Comparison of ENCODE assay signal across 8 cellular contexts in genomic region chr6:27126815-27127537, GRCh38.
DNase-seq lines count a peak whose midpoint lies in the region; ATAC-seq lines count a peak whose summit lies in the region.

No MANE protein-coding gene starts in this region.

- H3K9me3 Mint-ChIP-seq in activated CD8-positive, alpha-beta T cell treated with anti-CD3 and anti-CD28 coated beads, Interleukin-2, amount 10 ng/mL, durations not matched to agents 7 days and 5 days (ENCODE audit: insufficient read depth): no peaks in the 10 kb centered on the region
- H3K9me3 Mint-ChIP-seq in effector memory CD8-positive, alpha-beta T cell: no peaks in the 10 kb centered on the region

- peaks cover 54% of the 10 kb centered on the region for H3K4me1 Mint-ChIP-seq in activated CD8-positive, alpha-beta T cell treated with anti-CD3 and anti-CD28 coated beads, Interleukin-2, amount 10 ng/mL, durations not matched to agents 7 days and 5 days (ENCODE audit: low read depth)
- H3K4me1 Mint-ChIP-seq in effector memory CD8-positive, alpha-beta T cell (ENCODE audit: low read depth in 2 of 2): peaks cover 4 to 12% of the 10 kb centered on the region in 2 donors

- DNase-seq in A172 (ENCODE audit: low spot score) (peak; percentile 86), NCI-H69 (lab: John Stamatoyannopoulos, UW) (peak; percentile 91), middle frontal gyrus (ENCODE audit: extremely low spot score, low spot score) (peak; percentile 37)
- DNase-seq in activated CD8-positive, alpha-beta T cell treated with anti-CD3 and anti-CD28 coated beads, Interleukin-2, amount 10 ng/mL, durations not matched to agents 7 days and 5 days: peak; percentile 92
- DNase-seq in effector memory CD8-positive, alpha-beta T cell: peak; percentile 78 to 85 (median 80)
- DNase-seq in stimulated activated CD8-positive, alpha-beta memory T cell treated with anti-CD3 and anti-CD28 coated beads, Interleukin-4, amount 100 ng/mL, for 24 hours (ENCODE audit: low read depth): peak; percentile 67

- peak overlapping the region; percentile 81 for H3K4me3 Mint-ChIP-seq in activated CD8-positive, alpha-beta T cell treated with anti-CD3 and anti-CD28 coated beads, Interleukin-2, amount 10 ng/mL, durations not matched to agents 7 days and 5 days
- H3K4me3 Mint-ChIP-seq in effector memory CD8-positive, alpha-beta T cell: peak overlapping the region; percentile 74 to 76

- H3K27ac Mint-ChIP-seq in activated CD8-positive, alpha-beta T cell treated with anti-CD3 and anti-CD28 coated beads, Interleukin-2, amount 10 ng/mL, durations not matched to agents 7 days and 5 days: peak overlapping the region; percentile 88
- peak overlapping the region; percentile 59 to 87 for H3K27ac Mint-ChIP-seq in effector memory CD8-positive, alpha-beta T cell

- H3K36me3 Mint-ChIP-seq in activated CD8-positive, alpha-beta T cell treated with anti-CD3 and anti-CD28 coated beads, Interleukin-2, amount 10 ng/mL, durations not matched to agents 7 days and 5 days (ENCODE audit: low read depth): peaks cover 8% of the 10 kb centered on the region
- no peaks in the 10 kb centered on the region for H3K36me3 Mint-ChIP-seq in effector memory CD8-positive, alpha-beta T cell (ENCODE audit: insufficient read depth)

- POLR2A ChIA-PET in activated CD8-positive, alpha-beta T cell treated with anti-CD3 and anti-CD28 coated beads, Interleukin-2, amount 10 ng/mL, durations not matched to agents 7 days and 5 days (lab: Charles Lee): interaction anchor here (0.6 to 12.2 kb wide), 8 partner anchors 12 to 971 kb away, joined by 3 to 1009 read pairs (median 6); a partner anchor contains a TSS

- CTCF ChIA-PET in activated CD8-positive, alpha-beta T cell treated with anti-CD3 and anti-CD28 coated beads, Interleukin-2, amount 10 ng/mL, durations not matched to agents 7 days and 5 days (lab: Charles Lee): interaction anchor here (0.6 to 3.3 kb wide), 26 partner anchors 9 to 856 kb away, joined by 3 to 31 read pairs (median 4); a partner anchor contains a TSS

- peak; percentile 43 for ATAC-seq in GM18499 (IDR thresholded peaks at IDR 0.05; ENCODE audit: insufficient read depth, unreplicated experiment)
- ATAC-seq in HG03045 (IDR thresholded peaks at IDR 0.05; ENCODE audit: unreplicated experiment): peak; percentile 59
- ATAC-seq in activated CD8-positive, alpha-beta T cell treated with anti-CD3 and anti-CD28 coated beads, Interleukin-2, amount 10 ng/mL, durations not matched to agents 7 days and 5 days: peak; percentile 67
- peak; percentile 77 for ATAC-seq in effector memory CD8-positive, alpha-beta T cell (replicated peaks)

- no peaks in the 10 kb centered on the region for H3K27me3 Mint-ChIP-seq in activated CD8-positive, alpha-beta T cell treated with anti-CD3 and anti-CD28 coated beads, Interleukin-2, amount 10 ng/mL, durations not matched to agents 7 days and 5 days (ENCODE audit: low read depth)
- no peaks in the 10 kb centered on the region for H3K27me3 Mint-ChIP-seq in effector memory CD8-positive, alpha-beta T cell

Comparison
In these comparisons a context has a peak if more than half of its experiments do, and no peak if none do; other contexts are left out.
1. Peak in every context shown above with its lines: DNase-seq and ATAC-seq.
2. DNase-seq: peak in every context shown above with its lines; median percentile 92 in activated CD8-positive, alpha-beta T cell treated with anti-CD3 and anti-CD28 coated beads, Interleukin-2, amount 10 ng/mL, durations not matched to agents 7 days and 5 days; 91 in NCI-H69; 86 in A172; 80 in effector memory CD8-positive, alpha-beta T cell; 67 in stimulated activated CD8-positive, alpha-beta memory T cell treated with anti-CD3 and anti-CD28 coated beads, Interleukin-4, amount 100 ng/mL, for 24 hours; 37 in middle frontal gyrus.